In genomic region chr4:165986956-165987698, GRCh38 we compare ENCODE assay signal across 1 cellular context.
TF ChIP-seq lines count a peak whose summit lies in the region.

No MANE protein-coding gene starts in this region.

TF ChIP-seq in GM12878, 131 proteins besides CTCF, POLR2A, EP300 and RAD21 (continued from another document):
- TF ChIP-seq RELB (IDR thresholded peaks at IDR 0.05; ENCODE audit: low read depth) (no peak), NKRF (conservative IDR thresholded peaks at IDR 0.05) (no peak), CEBPZ (IDR thresholded peaks at IDR 0.05; ENCODE audit: low read depth, low read length) (no peak), REST (IDR thresholded peaks at IDR 0.05; ENCODE audit: low read depth, low read length) (no peak)
